In genomic region chr17:16406742-16407674, GRCh38 we compare ENCODE assay signal across 8 cellular contexts. TPM values are rescaled to one million over a fixed set of nuclear protein-coding genes. Genes with fewer than 3 reads are reported as not detected.
DNase-seq lines count a peak whose midpoint lies in the region; ATAC-seq and TF ChIP-seq lines count a peak whose summit lies in the region.

No MANE protein-coding gene starts in this region.

- no peak for TF ChIP-seq CTCF in gastroesophageal sphincter (IDR thresholded peaks at IDR 0.05)
- no peak for TF ChIP-seq CTCF in ovary (IDR thresholded peaks at IDR 0.05)

- H3K27ac ChIP-seq in gastroesophageal sphincter, result peak overlapping the region in 3 of 4 donors; percentile 67 to 75 (median 70)
- peak overlapping the region; percentile 55 to 78 for H3K27ac ChIP-seq in ovary

- ATAC-seq in activated T-cell treated with anti-CD3 and anti-CD28 coated beads, Interleukin-2, amount 50 U/mL, for 4 hours, result peak; percentile 54 to 71
- peak; percentile 75 for ATAC-seq in SK-N-SH treated with all-trans-retinoic acid at 6 μM for 48 hours
- peak; percentile 51 for ATAC-seq in gastroesophageal sphincter
- ATAC-seq in GM18870 (IDR thresholded peaks at IDR 0.05; ENCODE audit: unreplicated experiment), result no peak
- no peak for ATAC-seq in GM19395 (IDR thresholded peaks at IDR 0.05; ENCODE audit: unreplicated experiment)

- WGBS in gastroesophageal sphincter (ENCODE audit: low coverage in 1 of 2), 2 donors, result 2 to 9% methylated on average over 12 to 37 of the region's 67 CpGs
- WGBS in ovary, 3 donors, result 4 to 6% (median 5%) methylated on average over 63 to 67 of the region's 67 CpGs

- peak overlapping the region; percentile 26 to 61 for H3K4me3 ChIP-seq in gastroesophageal sphincter
- H3K4me3 ChIP-seq in ovary, result peak overlapping the region; percentile 53

- no peaks in the 10 kb centered on the region for H3K36me3 ChIP-seq in gastroesophageal sphincter
- no peaks in the 10 kb centered on the region for H3K36me3 ChIP-seq in ovary

- H3K4me1 Mint-ChIP-seq in activated T-cell treated with anti-CD3 and anti-CD28 coated beads, Interleukin-2, amount 50 U/mL, for 4 hours (ENCODE audit: low read depth), result peaks cover 5% of the 10 kb centered on the region

- H3K4me1 ChIP-seq in gastroesophageal sphincter (peaks cover 0 to 24% (median 3%) of the 10 kb centered on the region in 3 donors), ovary (ENCODE audit: insufficient read depth) (peaks cover 6% of the 10 kb centered on the region)

- intact Hi-C loops in ovary (cut with DNase I), result no loop called here

- peak overlapping the region; percentile 35 for H3K4me3 Mint-ChIP-seq in activated T-cell treated with anti-CD3 and anti-CD28 coated beads, Interleukin-2, amount 50 U/mL, for 4 hours

- TF ChIP-seq EP300 in gastroesophageal sphincter (IDR thresholded peaks at IDR 0.05) (no peak), ovary (IDR thresholded peaks at IDR 0.05) (no peak)

- H3K27me3 ChIP-seq in gastroesophageal sphincter (peaks cover 13% of the 10 kb centered on the region), ovary (no peaks in the 10 kb centered on the region)

- no peaks in the 10 kb centered on the region for H3K9me3 Mint-ChIP-seq in activated T-cell treated with anti-CD3 and anti-CD28 coated beads, Interleukin-2, amount 50 U/mL, for 4 hours

- H3K36me3 Mint-ChIP-seq in activated T-cell treated with anti-CD3 and anti-CD28 coated beads, Interleukin-2, amount 50 U/mL, for 4 hours (ENCODE audit: insufficient read depth), result no peaks in the 10 kb centered on the region

- TF ChIP-seq POLR2A in gastroesophageal sphincter (IDR thresholded peaks at IDR 0.05), result no peak
- no peak for TF ChIP-seq POLR2A in ovary (IDR thresholded peaks at IDR 0.05)

- H3K9me3 ChIP-seq in gastroesophageal sphincter, result no peaks in the 10 kb centered on the region
- H3K9me3 ChIP-seq in ovary, result no peaks in the 10 kb centered on the region

- peaks cover 17% of the 10 kb centered on the region for H3K27me3 Mint-ChIP-seq in activated T-cell treated with anti-CD3 and anti-CD28 coated beads, Interleukin-2, amount 50 U/mL, for 4 hours (ENCODE audit: low read depth)

- no peak for DNase-seq in activated T-cell treated with anti-CD3 and anti-CD28 coated beads, Interleukin-2, amount 50 U/mL, for 4 hours
- DNase-seq in activated T-cell treated with anti-CD3 and anti-CD28 coated beads for 4 hours (no peak), ovary (peak; percentile 42 to 69 (median 60)), cerebellar cortex (ENCODE audit: low spot score) (no peak)

TF ChIP-seq in SK-N-SH treated with all-trans-retinoic acid at 6 μM for 48 hours, 23 proteins besides CTCF, POLR2A, EP300 and RAD21:
- TF ChIP-seq CREB5 (CRISPR knock-in tag; IDR thresholded peaks at IDR 0.05; ENCODE audit: low read depth) (no peak), ARNTL (CRISPR knock-in tag; IDR thresholded peaks at IDR 0.05; ENCODE audit: borderline replicate concordance, low read depth) (no peak), PATZ1 (CRISPR knock-in tag; IDR thresholded peaks at IDR 0.05; ENCODE audit: borderline replicate concordance) (peak; percentile 40; the same call in 1 of the 2 replicates), PPARA (CRISPR knock-in tag; IDR thresholded peaks at IDR 0.05; ENCODE audit: borderline replicate concordance) (no peak), TSHZ2 (CRISPR knock-in tag; IDR thresholded peaks at IDR 0.05) (no peak), OSR1 (CRISPR knock-in tag; IDR thresholded peaks at IDR 0.05) (no peak), ZNF565 (CRISPR knock-in tag; conservative IDR thresholded peaks at IDR 0.05; ENCODE audit: low read depth) (no peak), ZC3H10 (CRISPR knock-in tag; IDR thresholded peaks at IDR 0.05) (no peak), ESRRG (CRISPR knock-in tag; IDR thresholded peaks at IDR 0.05) (0 out of 2 replicates have a peak, but pooled peaks have one; percentile 28), BACH2 (CRISPR knock-in tag; IDR thresholded peaks at IDR 0.05; ENCODE audit: borderline replicate concordance) (no peak), CSRNP3 (CRISPR knock-in tag; IDR thresholded peaks at IDR 0.05) (no peak)

RNA-seq across cellular contexts. Expression of gene TRPV2, which starts 8.4 kb away (rescaled TPM):
- 10 to 100 TPM; 24.7 to 34.0 (median 31.0) TPM for total RNA-seq in activated T-cell treated with anti-CD3 and anti-CD28 coated beads, Interleukin-2, amount 50 U/mL, for 4 hours
- total RNA-seq in gastroesophageal sphincter (10 to 100 TPM in 3 of 4 donors, 1 to 10 TPM in 1; 6.5 to 15.5 (median 11.6) TPM), ovary (10 to 100 TPM in 5 of 7 donors, 1 to 10 TPM in 2; 8.7 to 40.4 (median 13.0) TPM)
- 10 to 100 TPM; 11.5 to 13.1 TPM for polyA plus RNA-seq in ovary

RNA-seq across cellular contexts. Expression of gene UBB, which starts 26.1 kb away (rescaled TPM):
- total RNA-seq in activated T-cell treated with anti-CD3 and anti-CD28 coated beads, Interleukin-2, amount 50 U/mL, for 4 hours, result 1,000 to 10,000 TPM; 1,915 to 2,057 (median 1,991) TPM
- total RNA-seq in gastroesophageal sphincter, result 100 to 1,000 TPM; 697 to 982 (median 790) TPM
- 100 to 1,000 TPM; 445 to 993 (median 806) TPM for total RNA-seq in ovary
- polyA plus RNA-seq in ovary, result 1,000 to 10,000 TPM in 1 of 2 donors, 100 to 1,000 TPM in 1; 775 to 1,551 TPM

RNA-seq across cellular contexts. Expression of gene CENPV, which starts 53.7 kb away (rescaled TPM):
- total RNA-seq in activated T-cell treated with anti-CD3 and anti-CD28 coated beads, Interleukin-2, amount 50 U/mL, for 4 hours, result 100 to 1,000 TPM in 2 of 3 donors, 10 to 100 TPM in 1; 78.4 to 122 (median 103) TPM
- total RNA-seq in gastroesophageal sphincter, result 10 to 100 TPM in 2 of 4 donors, 1 to 10 TPM in 2; 7.3 to 16.4 (median 10.3) TPM
- total RNA-seq in ovary, result 10 to 100 TPM; 18.8 to 38.9 (median 34.0) TPM
- 10 to 100 TPM; 20.0 to 22.3 TPM for polyA plus RNA-seq in ovary

Comparison
In these comparisons a context has a peak if more than half of its experiments do, and no peak if none do; other contexts are left out.
1. ATAC-seq: peak in activated T-cell treated with anti-CD3 and anti-CD28 coated beads, Interleukin-2, amount 50 U/mL, for 4 hours (2 of 2), SK-N-SH treated with all-trans-retinoic acid at 6 μM for 48 hours (single experiment) and gastroesophageal sphincter (single experiment); none in GM18870 (single experiment) and GM19395 (single experiment).
2. DNase-seq: peak in ovary (5 of 5); none in activated T-cell treated with anti-CD3 and anti-CD28 coated beads, Interleukin-2, amount 50 U/mL, for 4 hours (single experiment), activated T-cell treated with anti-CD3 and anti-CD28 coated beads for 4 hours (single experiment) and cerebellar cortex (single experiment).